ENCODE assay signal across 1 cellular context in genomic region chr21:34623519-34623918, GRCh38.
A peak's percentile ranks its signal among the peaks of the same experiment; 100 is the strongest.
TF ChIP-seq lines count a peak whose summit lies in the region.

No MANE protein-coding gene starts in this region.

TF ChIP-seq in GM12878, 131 proteins besides CTCF, POLR2A, EP300 and RAD21:
- TF ChIP-seq KAT2A (conservative IDR thresholded peaks at IDR 0.05; ENCODE audit: control insufficient read depth, low read depth, low read length): no peak
- no peak for TF ChIP-seq RB1 (IDR thresholded peaks at IDR 0.05; ENCODE audit: borderline replicate concordance)
- TF ChIP-seq IRF4 (IDR thresholded peaks at IDR 0.05; ENCODE audit: low read depth, low read length): peak; percentile 81; the same call in 1 of the 2 replicates
- TF ChIP-seq STAT3 (IDR thresholded peaks at IDR 0.05; ENCODE audit: low read depth, low read length): no peak
- peak; percentile 30; the same call in 1 of the 2 replicates for TF ChIP-seq IKZF1 (conservative IDR thresholded peaks at IDR 0.05)
- 0 out of 2 replicates have a peak, but pooled peaks have one; percentile 35 for TF ChIP-seq RUNX3 (IDR thresholded peaks at IDR 0.05; ENCODE audit: low read length)
- peak; percentile 92 for TF ChIP-seq SPI1 (IDR thresholded peaks at IDR 0.05; ENCODE audit: borderline replicate concordance, insufficient read depth, low read depth, low read length)
- TF ChIP-seq BCL11A (IDR thresholded peaks at IDR 0.05; ENCODE audit: low read depth, low read length): peak; percentile 27; the same call in 1 of the 2 replicates
- TF ChIP-seq EED (IDR thresholded peaks at IDR 0.05; ENCODE audit: low read depth): peak; percentile 63
- no peak for TF ChIP-seq NR2C2 (IDR thresholded peaks at IDR 0.05; ENCODE audit: borderline replicate concordance, control insufficient read depth, insufficient read length, low read depth)
- peak in 1 of 2 experiments; percentile 43; a peak in 2 of 4 replicates for TF ChIP-seq IKZF2 (IDR thresholded peaks at IDR 0.05)
- no peak for TF ChIP-seq NBN (IDR thresholded peaks at IDR 0.05)
- TF ChIP-seq ETV6 (conservative IDR thresholded peaks at IDR 0.05 in 1 of 2, IDR thresholded peaks at IDR 0.05 in 1 of 2; ENCODE audit: borderline replicate concordance in 1 of 2, low read depth in 1 of 2): 0 out of 4 replicates have a peak, but pooled peaks of 1 of the 2 experiments have one; percentile 17
TF ChIP-seq in GM12878: peak in this region for 8.
